1 cellular context compared by ENCODE assay signal in genomic region chr10:124648738-124649137, GRCh38.
TF ChIP-seq lines count a peak whose summit lies in the region.

No MANE protein-coding gene starts in this region.

TF ChIP-seq in IMR-90, 13 proteins besides CTCF, POLR2A, EP300 and RAD21:
- TF ChIP-seq ELK1 (IDR thresholded peaks at IDR 0.05; ENCODE audit: borderline replicate concordance, low read depth, low read length) (no peak), FOS (IDR thresholded peaks at IDR 0.05; ENCODE audit: low read depth, low read length) (no peak), NFE2L2 (IDR thresholded peaks at IDR 0.05; ENCODE audit: low read depth, low read length) (peak; percentile 66; the same call in 1 of the 2 replicates), RFX5 (IDR thresholded peaks at IDR 0.05; ENCODE audit: low read depth, low read length) (no peak), MAZ (IDR thresholded peaks at IDR 0.05; ENCODE audit: borderline replicate concordance, low read depth, low read length) (no peak)
